14 cellular contexts compared by ENCODE assay signal in the genomic region with DNA sequence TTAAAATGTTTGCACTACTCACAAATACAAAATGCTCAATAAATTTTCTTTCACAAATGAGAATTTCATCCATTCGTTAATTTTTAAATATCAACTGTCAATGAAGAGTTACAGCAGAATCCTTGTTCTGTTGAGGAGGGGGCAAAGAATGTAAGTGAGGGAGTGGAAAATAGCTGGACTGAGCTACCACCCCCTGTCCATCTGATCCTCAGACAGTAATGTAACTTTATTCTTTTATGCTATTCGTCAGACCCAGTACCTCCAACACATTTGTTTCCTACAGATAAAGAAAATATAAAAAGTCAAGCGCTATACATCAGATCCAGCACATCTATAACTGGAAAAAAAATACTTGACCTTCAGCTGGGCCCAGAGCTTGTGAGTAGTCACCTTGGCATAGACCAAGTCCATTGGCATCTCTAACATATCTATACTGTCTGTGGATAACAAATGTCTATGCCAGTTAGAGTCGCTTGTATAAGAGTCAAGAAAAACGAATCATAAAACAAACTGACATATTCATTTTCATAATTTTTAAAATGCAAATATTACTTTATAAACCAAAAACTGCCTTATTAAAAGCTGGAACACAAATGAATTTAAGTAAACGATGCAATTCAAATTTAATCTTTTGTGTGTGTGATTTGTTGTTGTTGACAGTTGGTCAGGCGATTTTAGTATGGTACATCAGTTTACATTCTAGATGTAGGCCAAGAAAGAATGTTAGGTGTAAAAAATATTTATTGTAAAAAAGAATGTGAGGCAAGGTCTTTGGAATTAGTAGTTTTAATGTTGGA. TPM values are rescaled to one million over a fixed set of nuclear protein-coding genes. Genes with fewer than 3 reads are reported as not detected.
A peak's percentile ranks its signal among the peaks of the same experiment; 100 is the strongest.
DNase-seq lines count a peak whose midpoint lies in the region; ATAC-seq, FAIRE-seq and TF ChIP-seq lines count a peak whose summit lies in the region.
"Had no signal": no experiment of that assay in that cellular context is flagged by ENCODE, and none has a peak within 500 bp of the region (broad histone marks: within the 10 kb centered on the region; RNA-seq: fewer than 3 reads in every experiment).

No MANE protein-coding gene starts in this region.

- peaks cover 4% of the 10 kb centered on the region for H3K27me3 Mint-ChIP-seq in stimulated activated naive CD8-positive, alpha-beta T cell treated with anti-CD3 and anti-CD28 coated beads, Interleukin-15, Interleukin-2, amounts not matched to agents 100 ng/mL and 50 ng/mL, for 24 hours
- H3K27me3 Mint-ChIP-seq in astrocyte (ENCODE audit: low read depth, unreplicated experiment), result no peaks in the 10 kb centered on the region
- peaks cover 4% of the 10 kb centered on the region for H3K27me3 Mint-ChIP-seq in type B pancreatic cell

- H3K4me2 ChIP-seq in OCI-LY1 (ENCODE audit: low read length), result peak overlapping the region; percentile 83
- peak overlapping the region; percentile 14 for H3K4me2 ChIP-seq in astrocyte (ENCODE audit: low read length)

- no peaks in the 10 kb centered on the region for H3K9me2 ChIP-seq in OCI-LY1 (ENCODE audit: low read depth, low read length)

- H3K9me3 ChIP-seq in OCI-LY1 (ENCODE audit: low read length), result no peaks in the 10 kb centered on the region
- no peaks in the 10 kb centered on the region for H3K9me3 ChIP-seq in astrocyte (ENCODE audit: insufficient read depth, low read depth, low read length)
- H3K9me3 ChIP-seq: heart left ventricle had no signal

- ATAC-seq in stimulated activated naive CD8-positive, alpha-beta T cell treated with anti-CD3 and anti-CD28 coated beads, Interleukin-15, Interleukin-2, amounts not matched to agents 100 U/mL and 50 U/mL, for 24 hours, result no peak
- ATAC-seq in GM18858 (IDR thresholded peaks at IDR 0.05; ENCODE audit: unreplicated experiment) (no peak), HG02884 (IDR thresholded peaks at IDR 0.05; ENCODE audit: unreplicated experiment) (no peak)
- ATAC-seq: CD8-positive, alpha-beta T cell; heart left ventricle had no signal

- no peak overlapping the region for H2AFZ ChIP-seq in OCI-LY1 (ENCODE audit: low read length)
- no peak overlapping the region for H2AFZ ChIP-seq in astrocyte (ENCODE audit: low read depth, low read length)

- H3K4me1 ChIP-seq in OCI-LY1 (ENCODE audit: insufficient read depth, low read length, severe bottlenecking) (peaks cover 76% of the 10 kb centered on the region), astrocyte (ENCODE audit: insufficient read depth, low read length) (peaks cover 37% of the 10 kb centered on the region)

- peak overlapping the region; percentile 100 for H3K27ac ChIP-seq in OCI-LY1 (ENCODE audit: low read depth, low read length, poor library complexity, severe bottlenecking)
- no peak overlapping the region for H3K27ac ChIP-seq in astrocyte (ENCODE audit: low read depth, low read length)

- H3K4me3 Mint-ChIP-seq in stimulated activated naive CD8-positive, alpha-beta T cell treated with anti-CD3 and anti-CD28 coated beads, Interleukin-15, Interleukin-2, amounts not matched to agents 100 ng/mL and 50 ng/mL, for 24 hours, result peak overlapping the region; percentile 88
- H3K4me3 Mint-ChIP-seq in astrocyte (ENCODE audit: unreplicated experiment), result peak overlapping the region; percentile 2
- H3K4me3 Mint-ChIP-seq in type B pancreatic cell, result peak overlapping the region; percentile 48
- H3K4me3 Mint-ChIP-seq: CD8-positive, alpha-beta T cell had no signal

- H3K27me3 ChIP-seq in OCI-LY1 (ENCODE audit: insufficient read depth, low read length), result no peaks in the 10 kb centered on the region
- H3K27me3 ChIP-seq in astrocyte (ENCODE audit: insufficient read depth, low read length), result no peaks in the 10 kb centered on the region
- H3K27me3 ChIP-seq: heart left ventricle had no signal

- peaks cover 85% of the 10 kb centered on the region for H3K4me1 Mint-ChIP-seq in stimulated activated naive CD8-positive, alpha-beta T cell treated with anti-CD3 and anti-CD28 coated beads, Interleukin-15, Interleukin-2, amounts not matched to agents 100 ng/mL and 50 ng/mL, for 24 hours (ENCODE audit: low read depth)
- H3K4me1 Mint-ChIP-seq in astrocyte (ENCODE audit: low read depth, unreplicated experiment) (peaks cover 42% of the 10 kb centered on the region), type B pancreatic cell (ENCODE audit: unreplicated experiment) (peaks cover 44% of the 10 kb centered on the region)

- peaks cover 4% of the 10 kb centered on the region for H3K36me3 Mint-ChIP-seq in stimulated activated naive CD8-positive, alpha-beta T cell treated with anti-CD3 and anti-CD28 coated beads, Interleukin-15, Interleukin-2, amounts not matched to agents 100 ng/mL and 50 ng/mL, for 24 hours (ENCODE audit: low read depth)
- H3K36me3 Mint-ChIP-seq in astrocyte (ENCODE audit: low read depth, unreplicated experiment) (no peaks in the 10 kb centered on the region), type B pancreatic cell (no peaks in the 10 kb centered on the region)

- H3K9me3 Mint-ChIP-seq in stimulated activated naive CD8-positive, alpha-beta T cell treated with anti-CD3 and anti-CD28 coated beads, Interleukin-15, Interleukin-2, amounts not matched to agents 100 ng/mL and 50 ng/mL, for 24 hours, result no peaks in the 10 kb centered on the region
- no peaks in the 10 kb centered on the region for H3K9me3 Mint-ChIP-seq in astrocyte (ENCODE audit: unreplicated experiment)
- H3K9me3 Mint-ChIP-seq in type B pancreatic cell, result no peaks in the 10 kb centered on the region
- H3K9me3 Mint-ChIP-seq: CD8-positive, alpha-beta T cell had no signal

- no peak for TF ChIP-seq CTCF in OCI-LY1 (IDR thresholded peaks at IDR 0.05; ENCODE audit: low read length)
- TF ChIP-seq CTCF in astrocyte (IDR thresholded peaks at IDR 0.05; ENCODE audit: insufficient read depth, low read depth, low read length), result no peak
- no peak for TF ChIP-seq CTCF in type B pancreatic cell (conservative IDR thresholded peaks at IDR 0.05)

- H3K79me2 ChIP-seq in OCI-LY1 (ENCODE audit: insufficient read depth, low read length) (no peaks in the 10 kb centered on the region), astrocyte (ENCODE audit: insufficient read depth, low read length) (no peaks in the 10 kb centered on the region)

- peaks cover 43% of the 10 kb centered on the region for H3F3A ChIP-seq in OCI-LY1 (ENCODE audit: insufficient read depth, low read length)

- no peak for DNase-seq in stimulated activated naive CD8-positive, alpha-beta T cell treated with anti-CD3 and anti-CD28 coated beads, Interleukin-15, Interleukin-2, amounts not matched to agents 100 U/mL and 50 U/mL, for 24 hours
- DNase-seq in astrocyte (ENCODE audit: low read depth) (no peak), type B pancreatic cell (ENCODE audit: extremely low spot score, unreplicated experiment) (no peak)
- DNase-seq in stimulated activated CD8-positive, alpha-beta memory T cell treated with anti-CD3 and anti-CD28 coated beads, Interleukin-4, amount 100 ng/mL, for 48 hours, result no peak
- DNase-seq: activated gamma-delta T cell; CD8-positive, alpha-beta T cell; heart left ventricle; NCI-H446 treated with DMSO at 0.1 percent for 48 hours; T1000 had no signal

- H3K4me3 ChIP-seq in OCI-LY1 (ENCODE audit: low read depth, low read length, poor library complexity, severe bottlenecking) (peak overlapping the region; percentile 69), astrocyte (ENCODE audit: insufficient read depth, low read depth, low read length) (no peak overlapping the region)

- no peak for FAIRE-seq in astrocyte (lab: Jason Lieb, UNC)
- FAIRE-seq: HTR-8/SVneo had no signal

- no peaks in the 10 kb centered on the region for H4K20me1 ChIP-seq in OCI-LY1 (ENCODE audit: insufficient read depth, low read length)
- H4K20me1 ChIP-seq in astrocyte (ENCODE audit: insufficient read depth, low read length), result no peaks in the 10 kb centered on the region

- H3K27ac Mint-ChIP-seq in stimulated activated naive CD8-positive, alpha-beta T cell treated with anti-CD3 and anti-CD28 coated beads, Interleukin-15, Interleukin-2, amounts not matched to agents 100 ng/mL and 50 ng/mL, for 24 hours, result peak overlapping the region; percentile 76
- H3K27ac Mint-ChIP-seq in astrocyte (ENCODE audit: unreplicated experiment) (no peak overlapping the region), type B pancreatic cell (peak overlapping the region; percentile 29)
- H3K27ac Mint-ChIP-seq: CD8-positive, alpha-beta T cell had no signal

- H3K36me3 ChIP-seq in OCI-LY1 (ENCODE audit: insufficient read depth, low read length), result no peaks in the 10 kb centered on the region
- H3K36me3 ChIP-seq in astrocyte (ENCODE audit: insufficient read depth, low read length), result no peaks in the 10 kb centered on the region
- H3K36me3 ChIP-seq: heart left ventricle had no signal

- H3K9ac ChIP-seq in OCI-LY1 (ENCODE audit: low read length) (peak overlapping the region; percentile 78), astrocyte (ENCODE audit: low read length) (no peak overlapping the region)

RNA-seq across cellular contexts. Expression of gene HFE, which starts 57.2 kb away (rescaled TPM):
- 5.7 and 7.7 TPM in 2 replicates for total RNA-seq in astrocyte
- total RNA-seq in type B pancreatic cell (ENCODE audit: low replicate concordance), result 2.2 and 2.6 TPM in 2 replicates

Comparison
In these comparisons a context has a peak if more than half of its experiments do, and no peak if none do; other contexts are left out.
1. H3K4me3 Mint-ChIP-seq: peak in every context shown above with its lines; median percentile 88 in stimulated activated naive CD8-positive, alpha-beta T cell treated with anti-CD3 and anti-CD28 coated beads, Interleukin-15, Interleukin-2, amounts not matched to agents 100 ng/mL and 50 ng/mL, for 24 hours; 48 in type B pancreatic cell; 2 in astrocyte.